ENCODE assay signal across 10 cellular contexts in genomic region chr5:181163487-181164075, GRCh38.
DNase-seq lines count a peak whose midpoint lies in the region; ATAC-seq and TF ChIP-seq lines count a peak whose summit lies in the region.
"Had no signal": no experiment of that assay in that cellular context is flagged by ENCODE, and none has a peak within 500 bp of the region (broad histone marks: within the 10 kb centered on the region; RNA-seq: fewer than 3 reads in every experiment).

No MANE protein-coding gene starts in this region.

- ATAC-seq in stimulated activated naive CD8-positive, alpha-beta T cell treated with anti-CD3 and anti-CD28 coated beads, Interleukin-15, Interleukin-2, amounts not matched to agents 100 U/mL and 50 U/mL, for 24 hours, result no peak
- no peak for ATAC-seq in HG02852 (IDR thresholded peaks at IDR 0.05; ENCODE audit: unreplicated experiment)
- no peak for ATAC-seq in GM18858 (IDR thresholded peaks at IDR 0.05; ENCODE audit: unreplicated experiment)
- ATAC-seq: SK-N-SH treated with all-trans-retinoic acid at 6 μM for 48 hours had no signal

- H3K4me3 Mint-ChIP-seq in stimulated activated naive CD8-positive, alpha-beta T cell treated with anti-CD3 and anti-CD28 coated beads, Interleukin-15, Interleukin-2, amounts not matched to agents 100 ng/mL and 50 ng/mL, for 24 hours, result peak overlapping the region; percentile 66

- H3K27ac Mint-ChIP-seq in stimulated activated naive CD8-positive, alpha-beta T cell treated with anti-CD3 and anti-CD28 coated beads, Interleukin-15, Interleukin-2, amounts not matched to agents 100 ng/mL and 50 ng/mL, for 24 hours, result peak overlapping the region; percentile 85

- H3K27me3 Mint-ChIP-seq in stimulated activated naive CD8-positive, alpha-beta T cell treated with anti-CD3 and anti-CD28 coated beads, Interleukin-15, Interleukin-2, amounts not matched to agents 100 ng/mL and 50 ng/mL, for 24 hours, result peaks cover 42% of the 10 kb centered on the region

- TF ChIP-seq CTCF in fibroblast of mammary gland (conservative IDR thresholded peaks at IDR 0.05; ENCODE audit: control insufficient read depth, insufficient read depth, low read depth, low read length), result no peak

- no peaks in the 10 kb centered on the region for H3K9me3 Mint-ChIP-seq in stimulated activated naive CD8-positive, alpha-beta T cell treated with anti-CD3 and anti-CD28 coated beads, Interleukin-15, Interleukin-2, amounts not matched to agents 100 ng/mL and 50 ng/mL, for 24 hours

- no peaks in the 10 kb centered on the region for H3K36me3 Mint-ChIP-seq in stimulated activated naive CD8-positive, alpha-beta T cell treated with anti-CD3 and anti-CD28 coated beads, Interleukin-15, Interleukin-2, amounts not matched to agents 100 ng/mL and 50 ng/mL, for 24 hours (ENCODE audit: low read depth)

- DNase-seq in stimulated activated naive CD8-positive, alpha-beta T cell treated with anti-CD3 and anti-CD28 coated beads, Interleukin-15, Interleukin-2, amounts not matched to agents 100 U/mL and 50 U/mL, for 24 hours, result no peak
- DNase-seq in SIG-M5 treated with dmso at 0.1 percent for 504 hours (lab: John Stamatoyannopoulos, UW; ENCODE audit: unreplicated experiment) (peak; percentile 86), fibroblast of mammary gland (ENCODE audit: low read depth) (no peak), GM19238 (ENCODE audit: insufficient read length, low spot score) (no peak), NCI-H1436 (lab: John Stamatoyannopoulos, UW) (no peak)
- DNase-seq: NCI-H1105 treated with DMSO at 0.1 percent for 48 hours had no signal

- H3K4me3 ChIP-seq in fibroblast of mammary gland (ENCODE audit: control insufficient read depth, low read depth, low read length), result peak overlapping the region; percentile 1

- H3K4me1 Mint-ChIP-seq in stimulated activated naive CD8-positive, alpha-beta T cell treated with anti-CD3 and anti-CD28 coated beads, Interleukin-15, Interleukin-2, amounts not matched to agents 100 ng/mL and 50 ng/mL, for 24 hours (ENCODE audit: low read depth), result peaks cover 72% of the 10 kb centered on the region
